Comparison of ENCODE assay signal across 1 cellular context in the genomic region with DNA sequence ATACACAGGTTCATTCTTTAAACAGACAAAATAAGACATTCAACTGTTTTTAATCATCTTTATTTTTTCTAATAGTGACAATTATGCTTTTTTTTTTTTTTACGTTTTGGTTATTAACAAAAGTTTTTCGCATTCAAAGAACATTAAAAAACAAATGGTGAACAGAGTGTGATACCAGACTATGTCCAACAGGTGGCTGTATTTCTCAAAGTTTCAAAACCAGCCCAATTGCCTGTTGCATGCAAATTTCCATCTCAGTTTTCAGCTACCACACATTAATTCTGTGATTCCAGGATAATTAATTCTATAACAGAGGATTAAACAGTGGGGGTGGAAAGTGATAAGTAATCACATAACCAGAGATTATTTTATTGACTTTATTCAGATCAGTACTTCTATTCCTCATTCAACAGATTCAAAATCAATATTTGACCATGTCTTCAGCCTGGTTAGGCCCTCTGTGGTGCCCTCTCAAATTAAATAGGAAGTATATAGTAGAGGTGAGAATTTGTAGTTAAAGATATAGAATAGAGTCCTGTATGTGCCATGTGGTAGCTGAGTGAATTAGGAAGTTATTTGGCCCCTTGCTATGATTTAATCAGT.
TF ChIP-seq lines count a peak whose summit lies in the region.

No MANE protein-coding gene starts in this region.

TF ChIP-seq in GM23338, 12 proteins besides CTCF, POLR2A, EP300 and RAD21 (continued from another document):
- TF ChIP-seq, protein P1, sequence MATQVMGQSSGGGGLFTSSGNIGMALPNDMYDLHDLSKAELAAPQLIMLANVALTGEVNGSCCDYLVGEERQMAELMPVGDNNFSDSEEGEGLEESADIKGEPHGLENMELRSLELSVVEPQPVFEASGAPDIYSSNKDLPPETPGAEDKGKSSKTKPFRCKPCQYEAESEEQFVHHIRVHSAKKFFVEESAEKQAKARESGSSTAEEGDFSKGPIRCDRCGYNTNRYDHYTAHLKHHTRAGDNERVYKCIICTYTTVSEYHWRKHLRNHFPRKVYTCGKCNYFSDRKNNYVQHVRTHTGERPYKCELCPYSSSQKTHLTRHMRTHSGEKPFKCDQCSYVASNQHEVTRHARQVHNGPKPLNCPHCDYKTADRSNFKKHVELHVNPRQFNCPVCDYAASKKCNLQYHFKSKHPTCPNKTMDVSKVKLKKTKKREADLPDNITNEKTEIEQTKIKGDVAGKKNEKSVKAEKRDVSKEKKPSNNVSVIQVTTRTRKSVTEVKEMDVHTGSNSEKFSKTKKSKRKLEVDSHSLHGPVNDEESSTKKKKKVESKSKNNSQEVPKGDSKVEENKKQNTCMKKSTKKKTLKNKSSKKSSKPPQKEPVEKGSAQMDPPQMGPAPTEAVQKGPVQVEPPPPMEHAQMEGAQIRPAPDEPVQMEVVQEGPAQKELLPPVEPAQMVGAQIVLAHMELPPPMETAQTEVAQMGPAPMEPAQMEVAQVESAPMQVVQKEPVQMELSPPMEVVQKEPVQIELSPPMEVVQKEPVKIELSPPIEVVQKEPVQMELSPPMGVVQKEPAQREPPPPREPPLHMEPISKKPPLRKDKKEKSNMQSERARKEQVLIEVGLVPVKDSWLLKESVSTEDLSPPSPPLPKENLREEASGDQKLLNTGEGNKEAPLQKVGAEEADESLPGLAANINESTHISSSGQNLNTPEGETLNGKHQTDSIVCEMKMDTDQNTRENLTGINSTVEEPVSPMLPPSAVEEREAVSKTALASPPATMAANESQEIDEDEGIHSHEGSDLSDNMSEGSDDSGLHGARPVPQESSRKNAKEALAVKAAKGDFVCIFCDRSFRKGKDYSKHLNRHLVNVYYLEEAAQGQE (IDR thresholded peaks at IDR 0.05; ENCODE audit: unreplicated experiment) = no peak
